Comparison of ENCODE assay signal across 18 cellular contexts in the genomic region with DNA sequence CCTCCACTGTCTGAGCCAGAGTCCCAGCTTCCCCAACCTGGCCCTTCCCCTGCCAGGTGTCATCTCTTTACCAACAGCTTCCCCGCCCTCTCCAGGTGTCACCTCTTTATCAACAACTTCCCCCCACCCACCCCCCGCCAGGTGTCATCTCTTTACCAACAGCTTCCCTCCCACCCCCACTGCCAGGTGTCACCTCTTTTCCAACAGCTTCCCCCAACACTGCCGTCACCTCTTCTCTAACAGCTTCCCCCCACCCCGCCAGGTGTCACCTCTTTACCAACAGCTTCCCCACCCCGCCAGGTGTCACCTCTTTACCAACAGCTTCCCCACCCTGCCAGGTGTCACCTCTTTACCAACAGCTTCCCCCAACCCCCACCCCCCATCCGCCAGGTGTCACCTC.
"Had no signal": no experiment of that assay in that cellular context is flagged by ENCODE, and none has a peak within 500 bp of the region (broad histone marks: within the 10 kb centered on the region; RNA-seq: fewer than 3 reads in every experiment).

No MANE protein-coding gene starts in this region.

- H3K36me3 ChIP-seq: heart left ventricle, pancreas, right atrium auricular region, vagina had no signal

- H3K9me3 ChIP-seq: heart left ventricle, pancreas, psoas muscle, right atrium auricular region, spleen, testis, vagina had no signal

- H3K27ac Mint-ChIP-seq: nephron, type B pancreatic cell had no signal

- H3K4me3 Mint-ChIP-seq: activated naive CD4-positive, alpha-beta T cell treated with anti-CD3 and anti-CD28 coated beads for 36 hours; nephron; type B pancreatic cell had no signal

- H3K4me1 ChIP-seq: pancreas, psoas muscle, vagina had no signal

- H3K27me3 ChIP-seq: pancreas, right atrium auricular region, spleen, testis, vagina had no signal

- H3K9me3 Mint-ChIP-seq: activated naive CD4-positive, alpha-beta T cell treated with anti-CD3 and anti-CD28 coated beads for 36 hours; nephron; type B pancreatic cell had no signal

- H3K27ac ChIP-seq: coronary artery, heart left ventricle, pancreas, psoas muscle, right atrium auricular region, spleen, testis, vagina had no signal

- H3K27me3 Mint-ChIP-seq: type B pancreatic cell had no signal

- DNase-seq: activated CD4-positive, alpha-beta T cell treated with anti-CD3 and anti-CD28 coated beads, Interleukin-2, amount 50 U/mL, for 48 hours; activated CD8-positive, alpha-beta memory T cell treated with anti-CD3 and anti-CD28 coated beads, Interleukin-2, amount 50 U/mL, for 48 hours; activated naive CD4-positive, alpha-beta T cell treated with anti-CD3 and anti-CD28 coated beads for 36 hours; activated T-cell treated with anti-CD3 and anti-CD28 coated beads, Interleukin-2, amount 50 U/mL, for 48 hours; cerebellar nuclear complex; left cardiac atrium; psoas muscle; spleen; stimulated activated CD4-positive, alpha-beta T cell treated with anti-CD3 and anti-CD28 coated beads, Interleukin-4, amount 100 ng/mL, for 1 hour; stimulated activated naive CD4-positive, alpha-beta T cell; testis had no signal

- H3K4me3 ChIP-seq: coronary artery, heart left ventricle, pancreas, psoas muscle, right atrium auricular region, spleen, testis, vagina had no signal

- ATAC-seq: heart left ventricle, left cardiac atrium, pancreas, psoas muscle had no signal
